Comparison of ENCODE assay signal across 18 cellular contexts in the genomic region with DNA sequence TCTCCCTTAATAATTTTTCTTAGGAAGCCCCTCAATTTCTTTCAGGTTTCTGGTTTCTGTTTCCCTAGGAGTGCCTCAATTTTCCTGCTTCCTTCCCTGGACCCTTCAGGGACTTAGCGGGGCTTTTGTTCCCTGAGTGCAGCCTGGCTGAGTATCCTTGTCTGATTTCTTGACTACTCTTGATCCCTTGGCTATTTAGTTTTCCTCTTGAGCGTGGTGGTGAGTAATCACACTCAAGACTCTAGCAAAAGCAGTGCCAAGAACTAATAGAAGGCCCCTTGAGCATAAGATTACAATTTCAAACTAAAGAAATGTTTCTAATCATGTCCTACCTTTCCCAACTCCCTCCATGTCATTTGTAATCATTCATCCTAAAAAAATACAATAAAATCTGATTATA.
DNase-seq lines count a peak whose midpoint lies in the region; ATAC-seq, FAIRE-seq and TF ChIP-seq lines count a peak whose summit lies in the region.
"Had no signal": no experiment of that assay in that cellular context is flagged by ENCODE, and none has a peak within 500 bp of the region (broad histone marks: within the 10 kb centered on the region; RNA-seq: fewer than 3 reads in every experiment).

No MANE protein-coding gene starts in this region.

- peaks cover 3% of the 10 kb centered on the region for H3K4me1 Mint-ChIP-seq in activated CD8-positive, alpha-beta T cell treated with anti-CD3 and anti-CD28 coated beads, Interleukin-2, amount 10 ng/mL, durations not matched to agents 7 days and 5 days (ENCODE audit: low read depth)

- no peaks in the 10 kb centered on the region for H3K27me3 ChIP-seq in bronchial epithelial cell (ENCODE audit: control insufficient read depth, insufficient read depth, low read length)

- DNase-seq in A549 (ENCODE audit: low read depth in 1 of 2, low spot score in 1 of 2) (no peak), HT1080 (ENCODE audit: low read depth) (peak; percentile 36), bronchial epithelial cell (ENCODE audit: low read depth) (peak; percentile 56), kidney tubule cell (ENCODE audit: low spot score) (peak; percentile 29)
- DNase-seq in activated CD8-positive, alpha-beta T cell treated with anti-CD3 and anti-CD28 coated beads, Interleukin-2, amount 10 ng/mL, durations not matched to agents 7 days and 5 days = no peak
- DNase-seq: 8988T; activated naive CD4-positive, alpha-beta T cell treated with Interleukin-2 at 50 U/mL for 16 hours; COR-L47; effector memory CD8-positive, alpha-beta T cell; glutamatergic neuron; NCI-H1694; NCI-H526 had no signal

- peak overlapping the region; percentile 85 to 86 for H3K27ac ChIP-seq in A549
- H3K27ac ChIP-seq: prostate gland had no signal

- no peak for TF ChIP-seq CTCF in A549 (IDR thresholded peaks at IDR 0.05)
- TF ChIP-seq CTCF in bronchial epithelial cell (IDR thresholded peaks at IDR 0.05; ENCODE audit: insufficient read depth, low read length, severe bottlenecking) = no peak

- H3K27me3 Mint-ChIP-seq in activated CD8-positive, alpha-beta T cell treated with anti-CD3 and anti-CD28 coated beads, Interleukin-2, amount 10 ng/mL, durations not matched to agents 7 days and 5 days (ENCODE audit: low read depth) = peaks cover 7% of the 10 kb centered on the region

- H3K36me3 ChIP-seq in bronchial epithelial cell (ENCODE audit: control insufficient read depth, insufficient read depth, low read length) = no peaks in the 10 kb centered on the region
- H3K36me3 ChIP-seq: prostate gland had no signal

- no peak overlapping the region for H3K27ac Mint-ChIP-seq in activated CD8-positive, alpha-beta T cell treated with anti-CD3 and anti-CD28 coated beads, Interleukin-2, amount 10 ng/mL, durations not matched to agents 7 days and 5 days
- H3K27ac Mint-ChIP-seq: effector memory CD8-positive, alpha-beta T cell; T-helper 1 cell treated with Interleukin-12 subunit alpha and Interleukin-12 subunit beta and Interleukin-4 antibody, amounts not matched to agents 30 μg/mL and 1 μg/mL, for 36 hours had no signal

- H3K4me3 Mint-ChIP-seq in activated CD8-positive, alpha-beta T cell treated with anti-CD3 and anti-CD28 coated beads, Interleukin-2, amount 10 ng/mL, durations not matched to agents 7 days and 5 days = no peak overlapping the region
- H3K4me3 Mint-ChIP-seq: effector memory CD8-positive, alpha-beta T cell; T-helper 1 cell treated with Interleukin-12 subunit alpha and Interleukin-12 subunit beta and Interleukin-4 antibody, amounts not matched to agents 30 μg/mL and 1 μg/mL, for 36 hours had no signal

- peaks cover 60% of the 10 kb centered on the region for H3K4me1 ChIP-seq in A549
- H3K4me1 ChIP-seq: prostate gland had no signal

- POLR2A ChIA-PET in A549 (lab: Yijun Ruan, JAX) = no interaction called here
- POLR2A ChIA-PET in activated CD8-positive, alpha-beta T cell treated with anti-CD3 and anti-CD28 coated beads, Interleukin-2, amount 10 ng/mL, durations not matched to agents 7 days and 5 days (lab: Charles Lee) = no interaction called here

- 58% methylated on average over 2 of the region's 2 CpGs for WGBS in A549 (ENCODE audit: missing lambda C conversion rate)

- CTCF ChIA-PET in A549 (lab: Yijun Ruan, JAX) = interaction anchor here (0.7 to 1.6 kb wide), 4 partner anchors 32 to 117 kb away, joined by 3 to 4 read pairs (median 3); no protein-coding TSS in a partner anchor
- CTCF ChIA-PET in activated CD8-positive, alpha-beta T cell treated with anti-CD3 and anti-CD28 coated beads, Interleukin-2, amount 10 ng/mL, durations not matched to agents 7 days and 5 days (lab: Charles Lee) = no interaction called here

- TF ChIP-seq POLR2A in A549 (IDR thresholded peaks at IDR 0.05; ENCODE audit: low read length) = no peak

- no peaks in the 10 kb centered on the region for H3K36me3 Mint-ChIP-seq in activated CD8-positive, alpha-beta T cell treated with anti-CD3 and anti-CD28 coated beads, Interleukin-2, amount 10 ng/mL, durations not matched to agents 7 days and 5 days (ENCODE audit: low read depth)

- no peak overlapping the region for H3K4me2 ChIP-seq in A549

- H3K9me3 ChIP-seq in A549 = no peaks in the 10 kb centered on the region
- H3K9me3 ChIP-seq: prostate gland had no signal

- ATAC-seq in A549 (no peak), HG03439 (IDR thresholded peaks at IDR 0.05; ENCODE audit: unreplicated experiment) (no peak), GM21515 (IDR thresholded peaks at IDR 0.05; ENCODE audit: unreplicated experiment) (no peak), GM21786 (IDR thresholded peaks at IDR 0.05; ENCODE audit: unreplicated experiment) (no peak)
- no peak for ATAC-seq in activated CD8-positive, alpha-beta T cell treated with anti-CD3 and anti-CD28 coated beads, Interleukin-2, amount 10 ng/mL, durations not matched to agents 7 days and 5 days
- ATAC-seq: effector memory CD8-positive, alpha-beta T cell had no signal

- FAIRE-seq in A549 (lab: Jason Lieb, UNC) = no peak
- FAIRE-seq in bronchial epithelial cell (lab: Jason Lieb, UNC) = no peak
- FAIRE-seq: keratinocyte had no signal

- TF ChIP-seq RAD21 in A549 (conservative IDR thresholded peaks at IDR 0.05 in 1 of 2, IDR thresholded peaks at IDR 0.05 in 1 of 2) = no peak

- TF ChIP-seq EP300 in A549 (IDR thresholded peaks at IDR 0.05) = no peak

- H3K4me3 ChIP-seq in A549 (no peak overlapping the region), bronchial epithelial cell (ENCODE audit: low read depth, low read length) (no peak overlapping the region)
- H3K4me3 ChIP-seq: prostate gland had no signal

- no peaks in the 10 kb centered on the region for H3K9me3 Mint-ChIP-seq in activated CD8-positive, alpha-beta T cell treated with anti-CD3 and anti-CD28 coated beads, Interleukin-2, amount 10 ng/mL, durations not matched to agents 7 days and 5 days (ENCODE audit: insufficient read depth)
- H3K9me3 Mint-ChIP-seq: effector memory CD8-positive, alpha-beta T cell; T-helper 1 cell treated with Interleukin-12 subunit alpha and Interleukin-12 subunit beta and Interleukin-4 antibody, amounts not matched to agents 30 μg/mL and 1 μg/mL, for 36 hours had no signal

TF ChIP-seq in A549, 52 proteins besides CTCF, POLR2A, EP300 and RAD21:
- TF ChIP-seq JUN (IDR thresholded peaks at IDR 0.05) (no peak), EHMT2 (IDR thresholded peaks at IDR 0.05; ENCODE audit: low read depth) (no peak), ESRRA (IDR thresholded peaks at IDR 0.05; ENCODE audit: borderline replicate concordance, low read length) (no peak)
TF ChIP-seq in A549: peak in this region for 0.

Comparison
In these comparisons a context has a peak if more than half of its experiments do, and no peak if none do; other contexts are left out.
1. DNase-seq: peak in HT1080 (single experiment), bronchial epithelial cell (single experiment) and kidney tubule cell (single experiment); none in A549 (0 of 2) and activated CD8-positive, alpha-beta T cell treated with anti-CD3 and anti-CD28 coated beads, Interleukin-2, amount 10 ng/mL, durations not matched to agents 7 days and 5 days (single experiment).